Comparison of ENCODE assay signal across 26 cellular contexts in genomic region chr2:15780912-15781574, GRCh38.
A peak's percentile ranks its signal among the peaks of the same experiment; 100 is the strongest.
DNase-seq lines count a peak whose midpoint lies in the region; ATAC-seq, FAIRE-seq and TF ChIP-seq lines count a peak whose summit lies in the region.
"Had no signal": no experiment of that assay in that cellular context is flagged by ENCODE, and none has a peak within 500 bp of the region (broad histone marks: within the 10 kb centered on the region; RNA-seq: fewer than 3 reads in every experiment).

No MANE protein-coding gene starts in this region.

- no peak overlapping the region for H3K14ac ChIP-seq in H1 (ENCODE audit: insufficient read length)

- no peak overlapping the region for H2BK5ac ChIP-seq in H1 (ENCODE audit: low read depth, low read length)

- H3K9me3 Mint-ChIP-seq in stimulated activated effector memory CD8-positive, alpha-beta T cell treated with anti-CD3 and anti-CD28 coated beads, Interleukin-12 subunit alpha, Interleukin-12 subunit beta, amount 100 ng/mL, for 72 hours = no peaks in the 10 kb centered on the region
- H3K9me3 Mint-ChIP-seq: CD8-positive, alpha-beta T cell; stimulated activated naive CD8-positive, alpha-beta T cell treated with anti-CD3 and anti-CD28 coated beads, Interleukin-15, Interleukin-2, amounts not matched to agents 100 ng/mL and 50 ng/mL, for 24 hours had no signal

- no peak overlapping the region for H3K23ac ChIP-seq in H1 (ENCODE audit: insufficient read length)

- peak; percentile 39 to 51 (median 45) for TF ChIP-seq CTCF in H1 (IDR thresholded peaks at IDR 0.05; ENCODE audit: control extremely low read depth in 1 of 3, insufficient read depth in 1 of 3, low read depth in 1 of 3, low read length in 3 of 3)

- H4K8ac ChIP-seq in H1 (ENCODE audit: extremely low read depth, insufficient read depth, low read length) = no peak overlapping the region; the same call in 1 of the 2 replicates

- CTCF ChIA-PET in H1 (lab: Charles Lee; ENCODE audit: partially characterized antibody) = interaction anchor here (0.7 to 2.8 kb wide), 13 partner anchors 9 to 344 kb away, joined by 3 to 11 read pairs (median 4); no protein-coding TSS in a partner anchor

- DNase-seq in Daoy (ENCODE audit: low read depth) (peak; percentile 28), H7 (peak; percentile 87), H1 (ENCODE audit: low read depth in 1 of 2, low spot score in 2 of 2) (no peak), posterior vena cava (ENCODE audit: low spot score) (peak; percentile 64), NOMO-1 treated with DMSO at 0.1 percent for 48 hours (lab: John Stamatoyannopoulos, UW; ENCODE audit: unreplicated experiment) (no peak)
- DNase-seq in activated CD8-positive, alpha-beta memory T cell treated with anti-CD3 and anti-CD28 coated beads, Interleukin-2, amount 50 U/mL, for 48 hours = no peak
- DNase-seq in stimulated activated effector memory CD8-positive, alpha-beta T cell treated with anti-CD3 and anti-CD28 coated beads, Interleukin-12 subunit alpha, Interleukin-12 subunit beta, amount 100 ng/mL, for 72 hours (ENCODE audit: low spot score in 2 of 2) = no peak
- DNase-seq: activated CD4-positive, alpha-beta T cell treated with anti-CD3 and anti-CD28 coated beads for 48 hours; activated naive CD4-positive, alpha-beta T cell; activated T-cell treated with anti-CD3 and anti-CD28 coated beads, Interleukin-2, amount 50 U/mL, for 48 hours; body of pancreas; CD8-positive, alpha-beta T cell; effector CD4-positive, alpha-beta T cell; heart left ventricle; mesenchymal stem cell; naive B cell; NCI-H146; NCI-H510A; SK-N-SH; stimulated activated CD4-positive, alpha-beta T cell treated with anti-CD3 and anti-CD28 coated beads, Interleukin-4, amount 100 ng/mL, for 4 hours; T-helper 2 cell had no signal

- H3K18ac ChIP-seq in H1 (ENCODE audit: extremely low read depth, low read length) = no peak overlapping the region

- peak overlapping the region; percentile 78; the same call in 1 of the 2 replicates for H2AK5ac ChIP-seq in H1 (ENCODE audit: low read depth, low read length)

- no peak for ATAC-seq in stimulated activated effector memory CD8-positive, alpha-beta T cell treated with anti-CD3 and anti-CD28 coated beads, Interleukin-12 subunit alpha, Interleukin-12 subunit beta, amount 100 ng/mL, for 72 hours
- ATAC-seq: body of pancreas; CD8-positive, alpha-beta T cell had no signal

- POLR2A ChIA-PET in H1 (lab: Charles Lee; ENCODE audit: partially characterized antibody) = no interaction called here

- H3K27ac ChIP-seq in H1 (ENCODE audit: low read depth, low read length) = no peak overlapping the region
- H3K27ac ChIP-seq: body of pancreas, heart left ventricle, KMS-11, right atrium auricular region, thyroid gland had no signal

- no peak overlapping the region for H3K9ac ChIP-seq in H1 (replicated peaks in 1 of 4; ENCODE audit: extremely low read depth in 1 of 4, low read depth in 3 of 4, low read length in 3 of 4)
- H3K9ac ChIP-seq: KMS-11, SK-N-SH had no signal

- no peak overlapping the region for H2AFZ ChIP-seq in H1 (ENCODE audit: low read length)

- H4K91ac ChIP-seq in H1 (replicated peaks; ENCODE audit: insufficient read length, low read length) = no peak overlapping the region

- no peak overlapping the region for H4K5ac ChIP-seq in H1 (ENCODE audit: insufficient read length, low read depth, low read length)

- H3K4me2 ChIP-seq in H1 (ENCODE audit: insufficient read depth in 1 of 2, low read depth in 2 of 2, low read length in 2 of 2) = no peak overlapping the region
- H3K4me2 ChIP-seq: KMS-11, SK-N-SH had no signal

- no peaks in the 10 kb centered on the region for H3K4me1 Mint-ChIP-seq in stimulated activated effector memory CD8-positive, alpha-beta T cell treated with anti-CD3 and anti-CD28 coated beads, Interleukin-12 subunit alpha, Interleukin-12 subunit beta, amount 100 ng/mL, for 72 hours
- H3K4me1 Mint-ChIP-seq: naive B cell had no signal

- H3K4ac ChIP-seq in H1 (replicated peaks; ENCODE audit: insufficient read length, low read depth, low read length) = no peak overlapping the region

- no peaks in the 10 kb centered on the region for H4K20me1 ChIP-seq in H1 (replicated peaks in 1 of 2; ENCODE audit: control insufficient read depth in 1 of 2, insufficient read depth in 2 of 2, low read length in 2 of 2)

- H3K56ac ChIP-seq in H1 (replicated peaks; ENCODE audit: insufficient read length, low read depth, low read length) = no peak overlapping the region

- no peak overlapping the region for H2BK120ac ChIP-seq in H1 (replicated peaks; ENCODE audit: low read depth, low read length)

- H3K27me3 ChIP-seq in H7 (ENCODE audit: control insufficient read depth, insufficient read depth, low read length) (no peaks in the 10 kb centered on the region), H1 (replicated peaks in 1 of 4; ENCODE audit: control insufficient read depth in 3 of 4, extremely low read depth in 1 of 4, insufficient read depth in 3 of 4, low read length in 3 of 4) (no peaks in the 10 kb centered on the region; a peak in 1 of 7 replicates)
- H3K27me3 ChIP-seq: body of pancreas, right atrium auricular region, thyroid gland had no signal

- intact Hi-C loops in posterior vena cava (cut with DNase I) = no loop called here

- H3K4me1 ChIP-seq in H1 (replicated peaks in 1 of 4; ENCODE audit: control insufficient read depth in 3 of 4, insufficient read depth in 4 of 4, low read length in 3 of 4) = no peaks in the 10 kb centered on the region
- H3K4me1 ChIP-seq: body of pancreas, heart left ventricle, right atrium auricular region had no signal

- no peak for TF ChIP-seq EP300 in H1 (IDR thresholded peaks at IDR 0.05; ENCODE audit: borderline replicate concordance in 1 of 2, low read depth in 2 of 2, low read length in 2 of 2)

- H3K36me3 Mint-ChIP-seq in stimulated activated effector memory CD8-positive, alpha-beta T cell treated with anti-CD3 and anti-CD28 coated beads, Interleukin-12 subunit alpha, Interleukin-12 subunit beta, amount 100 ng/mL, for 72 hours = no peaks in the 10 kb centered on the region
- H3K36me3 Mint-ChIP-seq: CD8-positive, alpha-beta T cell; naive B cell had no signal

- H3K23me2 ChIP-seq in H1 (ENCODE audit: low read depth, low read length) = peaks cover 4% of the 10 kb centered on the region; the same call in 1 of the 2 replicates

- FAIRE-seq in H1 (lab: Jason Lieb, UNC) = no peak
- FAIRE-seq: HTR-8/SVneo had no signal

- peak; percentile 30 to 61; a peak in 3 of 4 replicates for TF ChIP-seq RAD21 in H1 (IDR thresholded peaks at IDR 0.05 in 1 of 2, conservative IDR thresholded peaks at IDR 0.05 in 1 of 2; ENCODE audit: low read depth in 2 of 2, low read length in 2 of 2)

- no peaks in the 10 kb centered on the region for H3K79me2 ChIP-seq in H1 (ENCODE audit: control insufficient read depth in 1 of 2, insufficient read depth in 2 of 2, low read length in 2 of 2)

- H3K27ac Mint-ChIP-seq in stimulated activated effector memory CD8-positive, alpha-beta T cell treated with anti-CD3 and anti-CD28 coated beads, Interleukin-12 subunit alpha, Interleukin-12 subunit beta, amount 100 ng/mL, for 72 hours = no peak overlapping the region
- H3K27ac Mint-ChIP-seq: CD8-positive, alpha-beta T cell; naive B cell; stimulated activated naive CD8-positive, alpha-beta T cell treated with anti-CD3 and anti-CD28 coated beads, Interleukin-15, Interleukin-2, amounts not matched to agents 100 ng/mL and 50 ng/mL, for 24 hours had no signal

- TF ChIP-seq POLR2A in H1 (IDR thresholded peaks at IDR 0.05; ENCODE audit: control extremely low read depth in 1 of 2, low read depth in 2 of 2, low read length in 2 of 2) = no peak

- WGBS in H1 (ENCODE audit: extremely low coverage in 1 of 2, insufficient coverage in 1 of 2, insufficient read length in 1 of 2, insufficient replicate concordance in 2 of 2, low coverage in 1 of 2, low lambda C conversion rate in 2 of 2, missing lambda C conversion rate in 1 of 2), 2 experiments = 90% methylated on average over 9 of the region's 9 CpGs; no CpG with 5 or more reads in 1 of the 2 experiments

- H2BK12ac ChIP-seq in H1 (ENCODE audit: low read depth, low read length) = no peak overlapping the region

- H2BK15ac ChIP-seq in H1 (ENCODE audit: low read length) = no peak overlapping the region

- H3K9me3 ChIP-seq in H1 (ENCODE audit: insufficient read depth in 2 of 2, low read depth in 1 of 2, low read length in 1 of 2) = no peaks in the 10 kb centered on the region
- H3K9me3 ChIP-seq: body of pancreas, heart left ventricle, right atrium auricular region, SK-N-SH, thyroid gland had no signal

- no peak overlapping the region for H2BK20ac ChIP-seq in H1 (ENCODE audit: low read length)

- no peak overlapping the region for H3K4me3 Mint-ChIP-seq in stimulated activated effector memory CD8-positive, alpha-beta T cell treated with anti-CD3 and anti-CD28 coated beads, Interleukin-12 subunit alpha, Interleukin-12 subunit beta, amount 100 ng/mL, for 72 hours
- H3K4me3 Mint-ChIP-seq: CD8-positive, alpha-beta T cell; naive B cell; stimulated activated naive CD8-positive, alpha-beta T cell treated with anti-CD3 and anti-CD28 coated beads, Interleukin-15, Interleukin-2, amounts not matched to agents 100 ng/mL and 50 ng/mL, for 24 hours had no signal

- H3K36me3 ChIP-seq in H7 (replicated peaks; ENCODE audit: control insufficient read depth, insufficient read depth, low read length) (no peaks in the 10 kb centered on the region), H1 (ENCODE audit: control insufficient read depth in 2 of 4, insufficient read depth in 4 of 4, low read length in 3 of 4) (no peaks in the 10 kb centered on the region)
- H3K36me3 ChIP-seq: heart left ventricle, right atrium auricular region, thyroid gland had no signal

- no peak overlapping the region for H3K4me3 ChIP-seq in H7 (ENCODE audit: insufficient read depth, low read depth, low read length)
- H3K4me3 ChIP-seq in H1 (ENCODE audit: extremely low read depth in 1 of 4, insufficient read depth in 2 of 4, low read depth in 3 of 4, low read length in 4 of 4) = no peak overlapping the region
- H3K4me3 ChIP-seq: body of pancreas, heart left ventricle, right atrium auricular region, thyroid gland had no signal

- H3K79me1 ChIP-seq in H1 (ENCODE audit: low read depth, low read length) = no peaks in the 10 kb centered on the region

TF ChIP-seq in H1, 55 proteins besides CTCF, POLR2A, EP300 and RAD21 (continues in another document):
- TF ChIP-seq KDM1A (IDR thresholded peaks at IDR 0.05; ENCODE audit: borderline replicate concordance, low read length) (no peak), ATF3 (IDR thresholded peaks at IDR 0.05; ENCODE audit: insufficient read depth, low read depth, low read length) (no peak), CHD2 (IDR thresholded peaks at IDR 0.05; ENCODE audit: low read length) (no peak), TAF7 (optimal IDR thresholded peaks at IDR 0.05; ENCODE audit: borderline replicate concordance, low read depth, low read length) (no peak), SIN3A (conservative IDR thresholded peaks at IDR 0.05 in 1 of 2, IDR thresholded peaks at IDR 0.05 in 1 of 2; ENCODE audit: low read depth in 1 of 2, low read length in 2 of 2) (no peak), SAP30 (IDR thresholded peaks at IDR 0.05; ENCODE audit: insufficient read depth, insufficient replicate concordance, low read length) (no peak)

Comparison
In these comparisons a context has a peak if more than half of its experiments do, and no peak if none do; other contexts are left out.
1. DNase-seq: peak in Daoy (single experiment), H7 (single experiment) and posterior vena cava (single experiment); none in H1 (0 of 2), NOMO-1 treated with DMSO at 0.1 percent for 48 hours (single experiment), activated CD8-positive, alpha-beta memory T cell treated with anti-CD3 and anti-CD28 coated beads, Interleukin-2, amount 50 U/mL, for 48 hours (single experiment) and stimulated activated effector memory CD8-positive, alpha-beta T cell treated with anti-CD3 and anti-CD28 coated beads, Interleukin-12 subunit alpha, Interleukin-12 subunit beta, amount 100 ng/mL, for 72 hours (0 of 2).